In genomic region chr6:37459981-37460800, GRCh38 we compare ENCODE assay signal across 16 cellular contexts. TPM values are rescaled to one million over a fixed set of nuclear protein-coding genes. Genes with fewer than 3 reads are reported as not detected.
DNase-seq lines count a peak whose midpoint lies in the region; ATAC-seq and TF ChIP-seq lines count a peak whose summit lies in the region.
"Had no signal": no experiment of that assay in that cellular context is flagged by ENCODE, and none has a peak within 500 bp of the region (broad histone marks: within the 10 kb centered on the region; RNA-seq: fewer than 3 reads in every experiment).

No MANE protein-coding gene starts in this region.

- no peak overlapping the region for H3K4me3 ChIP-seq in A673 (ENCODE audit: low read depth, low read length, poor library complexity, severe bottlenecking)
- H3K4me3 ChIP-seq: A549, HAP-1, lung had no signal

- H3K9me3 ChIP-seq in A673 (ENCODE audit: low read depth, low read length, poor library complexity, severe bottlenecking) = no peaks in the 10 kb centered on the region
- H3K9me3 ChIP-seq: A549, HAP-1 had no signal

- H3K4me1 ChIP-seq in A673 (ENCODE audit: insufficient read depth, low read length, poor library complexity, severe bottlenecking) = peaks cover 6% of the 10 kb centered on the region
- H3K4me1 ChIP-seq: A549, HAP-1 had no signal

- intact Hi-C loops in A673 (cut with micrococcal nuclease; ENCODE audit: unreplicated experiment) = no loop called here

- TF ChIP-seq CTCF in A673 (conservative IDR thresholded peaks at IDR 0.05; ENCODE audit: low read depth, low read length) (no peak), GM10248 (IDR thresholded peaks at IDR 0.05; ENCODE audit: control extremely low read depth, extremely low read depth, low read depth, missing control alignments) (no peak)

- H3K27ac ChIP-seq in A673 (ENCODE audit: low read depth, low read length, poor library complexity, severe bottlenecking) (no peak overlapping the region), caudate nucleus (ENCODE audit: low read depth, low read length) (no peak overlapping the region)
- H3K27ac ChIP-seq: A549 had no signal

- peaks cover 10% of the 10 kb centered on the region for H3K36me3 ChIP-seq in A673 (ENCODE audit: insufficient read depth, low read length, poor library complexity, severe bottlenecking)

- DNase-seq in A673 (ENCODE audit: low spot score) (peak; percentile 65), NCI-H1105 (lab: John Stamatoyannopoulos, UW) (peak; percentile 51), NCI-H82 (lab: John Stamatoyannopoulos, UW) (peak; percentile 85), ecto neural progenitor cell (ENCODE audit: low spot score) (peak; percentile 60), hypothalamus (lab: John Stamatoyannopoulos, UW) (no peak), caudate nucleus (lab: John Stamatoyannopoulos, UW) (no peak), GM10248 (ENCODE audit: extremely low spot score) (no peak)
- DNase-seq: Calu3; NCI-H446; SHP77; stimulated activated CD4-positive, alpha-beta T cell treated with anti-CD3 and anti-CD28 coated beads, Interleukin-12 subunit alpha, Interleukin-12 subunit beta, amount 100 ng/mL, for 4 hours had no signal

- no peak for ATAC-seq in HG03135 (IDR thresholded peaks at IDR 0.05; ENCODE audit: unreplicated experiment)
- ATAC-seq: activated CD4-positive, CD25-positive, alpha-beta regulatory T cell treated with anti-CD3 and anti-CD28 coated beads, Interleukin-2, amount 50 U/mL, for 24 hours had no signal

- POLR2A ChIA-PET in A673 (lab: Charles Lee; ENCODE audit: low non-redundant PET) = no interaction called here
- POLR2A ChIA-PET in GM10248 (lab: Yijun Ruan, JAX) = no interaction called here

- H3K27me3 ChIP-seq in A673 (replicated peaks; ENCODE audit: insufficient read depth, low read depth, low read length, poor library complexity) = no peaks in the 10 kb centered on the region

- BruUV-seq in A673 (replicated peaks; lab: Mats Ljungman, UMichigan) = no TSS peak

- CTCF ChIA-PET in A673 (lab: Charles Lee) (no interaction called here), GM10248 (lab: Yijun Ruan, JAX) (interaction anchor here (1.2 kb wide), 2 partner anchors 9 to 11 kb away, joined by 3 to 4 read pairs; no protein-coding TSS in a partner anchor)

RNA-seq across cellular contexts. Expression of gene CMTR1, which starts 27.2 kb away (rescaled TPM):
- total RNA-seq in A673 (2021) = 32.3 and 35.8 TPM in 2 replicates

RNA-seq across cellular contexts. Expression of gene CCDC167, which starts 39.5 kb away (rescaled TPM):
- total RNA-seq in A673 (2021) = 31.5 and 42.4 TPM in 2 replicates

Comparison
In these comparisons a context has a peak if more than half of its experiments do, and no peak if none do; other contexts are left out.
1. DNase-seq: peak in A673 (single experiment), NCI-H1105 (single experiment), NCI-H82 (single experiment) and ecto neural progenitor cell (single experiment); none in hypothalamus (0 of 51), caudate nucleus (0 of 61) and GM10248 (single experiment).